ENCODE assay signal across 1 cellular context in the genomic region with DNA sequence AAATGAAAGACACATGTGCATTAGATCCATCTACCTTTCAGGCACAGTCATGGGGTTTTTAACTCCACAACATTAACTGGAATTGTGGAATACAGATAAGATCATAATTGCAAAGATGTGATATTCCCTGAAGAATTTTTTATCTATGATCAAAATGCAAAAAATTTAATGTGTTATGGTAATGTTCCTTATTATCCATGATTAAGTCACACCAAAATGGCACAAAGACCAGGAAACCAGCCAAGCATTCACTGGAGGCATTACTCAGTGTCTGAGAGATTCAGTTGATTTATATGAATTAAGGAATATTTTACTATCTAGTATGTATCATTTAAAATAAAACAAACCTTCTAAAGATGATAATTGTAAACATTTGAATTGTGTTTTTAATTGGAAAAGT.
TF ChIP-seq lines count a peak whose summit lies in the region.

No MANE protein-coding gene starts in this region.

TF ChIP-seq in SK-N-SH, 30 proteins besides CTCF, POLR2A, EP300 and RAD21 (continued from another document):
- TF ChIP-seq TEAD4 (IDR thresholded peaks at IDR 0.05; ENCODE audit: borderline replicate concordance, insufficient read depth) (peak; percentile 92), MXI1 (IDR thresholded peaks at IDR 0.05; ENCODE audit: low read depth, low read length) (no peak), USF2 (IDR thresholded peaks at IDR 0.05; ENCODE audit: borderline replicate concordance, low read depth, low read length) (no peak), CHD2 (IDR thresholded peaks at IDR 0.05; ENCODE audit: low read length, partially characterized antibody) (no peak), TAF1 (IDR thresholded peaks at IDR 0.05; ENCODE audit: borderline replicate concordance, low read depth, low read length) (no peak), GATA2 (CRISPR knock-in tag; IDR thresholded peaks at IDR 0.05) (peak; percentile 45; the same call in 1 of the 2 replicates), TCF12 (IDR thresholded peaks at IDR 0.05) (peak; percentile 93), MEF2A (IDR thresholded peaks at IDR 0.05; ENCODE audit: borderline replicate concordance, low read depth) (peak; percentile 34; the same call in 1 of the 2 replicates), RFX5 (IDR thresholded peaks at IDR 0.05; ENCODE audit: low read length) (no peak), FOXJ3 (CRISPR knock-in tag; IDR thresholded peaks at IDR 0.05) (no peak), REST (IDR thresholded peaks at IDR 0.05; ENCODE audit: low read depth, low read length) (no peak), ZBTB33 (IDR thresholded peaks at IDR 0.05; ENCODE audit: borderline replicate concordance, low read depth) (no peak), RCOR1 (IDR thresholded peaks at IDR 0.05; ENCODE audit: low read length) (no peak)
